15 cellular contexts compared by ENCODE assay signal in genomic region chr18:22198163-22198562, GRCh38. TPM values are rescaled to one million over a fixed set of nuclear protein-coding genes. Genes with fewer than 3 reads are reported as not detected.
"Had no signal": no experiment of that assay in that cellular context is flagged by ENCODE, and none has a peak within 500 bp of the region (broad histone marks: within the 10 kb centered on the region; RNA-seq: fewer than 3 reads in every experiment).

No MANE protein-coding gene starts in this region.

- H3K36me3 Mint-ChIP-seq: activated naive CD4-positive, alpha-beta T cell treated with anti-CD3 and anti-CD28 coated beads, Interleukin-2, amount 50 U/mL, for 24 hours; memory B cell; naive thymus-derived CD8-positive, alpha-beta T cell; stimulated activated naive B cell treated with anti-CD40 and anti-IgM and Interleukin-4, amounts not matched to agents 10 μg/mL and 1 μg/mL and 100 μg/mL, for 72 hours; T-cell; WTC11 had no signal

- H3K4me3 ChIP-seq: pancreas, suprapubic skin had no signal

- ATAC-seq: activated CD4-positive, alpha-beta T cell treated with anti-CD3 and anti-CD28 coated beads for 36 hours; foreskin keratinocyte; naive thymus-derived CD8-positive, alpha-beta T cell; pancreas; stimulated activated naive B cell treated with anti-CD40 and anti-IgM and Interleukin-4, amounts not matched to agents 10 μg/mL and 1 μg/mL and 100 μg/mL, for 72 hours; T-cell; WTC11 had no signal

- H3K9me3 ChIP-seq: pancreas, suprapubic skin had no signal

- DNase-seq: activated CD4-positive, alpha-beta T cell treated with anti-CD3 and anti-CD28 coated beads for 36 hours; activated CD4-positive, alpha-beta T cell treated with anti-CD3 and anti-CD28 coated beads, Interleukin-2, amount 50 U/mL, for 48 hours; activated gamma-delta T cell; caudate nucleus; foreskin keratinocyte; naive thymus-derived CD8-positive, alpha-beta T cell; pancreas; stimulated activated naive B cell treated with anti-CD40 and anti-IgM and Interleukin-4, amounts not matched to agents 10 μg/mL and 1 μg/mL and 100 μg/mL, for 72 hours; T-cell had no signal

- H3K4me1 ChIP-seq: foreskin keratinocyte, suprapubic skin had no signal

- FAIRE-seq: colon, pancreas had no signal

- H3K27ac ChIP-seq: foreskin keratinocyte, pancreas, suprapubic skin had no signal

- H3K27ac Mint-ChIP-seq: activated CD4-positive, alpha-beta T cell treated with anti-CD3 and anti-CD28 coated beads for 36 hours; activated naive CD4-positive, alpha-beta T cell treated with anti-CD3 and anti-CD28 coated beads, Interleukin-2, amount 50 U/mL, for 24 hours; memory B cell; naive thymus-derived CD8-positive, alpha-beta T cell; stimulated activated naive B cell treated with anti-CD40 and anti-IgM and Interleukin-4, amounts not matched to agents 10 μg/mL and 1 μg/mL and 100 μg/mL, for 72 hours; T-cell had no signal

- H3K27me3 ChIP-seq: pancreas had no signal

- H3K4me3 Mint-ChIP-seq: activated CD4-positive, alpha-beta T cell treated with anti-CD3 and anti-CD28 coated beads for 36 hours; activated naive CD4-positive, alpha-beta T cell treated with anti-CD3 and anti-CD28 coated beads, Interleukin-2, amount 50 U/mL, for 24 hours; memory B cell; naive thymus-derived CD8-positive, alpha-beta T cell; stimulated activated naive B cell treated with anti-CD40 and anti-IgM and Interleukin-4, amounts not matched to agents 10 μg/mL and 1 μg/mL and 100 μg/mL, for 72 hours; T-cell; type B pancreatic cell; WTC11 had no signal

- H3K36me3 ChIP-seq: suprapubic skin had no signal

- H3K4me1 Mint-ChIP-seq: activated CD4-positive, alpha-beta T cell treated with anti-CD3 and anti-CD28 coated beads for 36 hours; activated naive CD4-positive, alpha-beta T cell treated with anti-CD3 and anti-CD28 coated beads, Interleukin-2, amount 50 U/mL, for 24 hours; memory B cell; stimulated activated naive B cell treated with anti-CD40 and anti-IgM and Interleukin-4, amounts not matched to agents 10 μg/mL and 1 μg/mL and 100 μg/mL, for 72 hours; T-cell had no signal

- H3K9me3 Mint-ChIP-seq: activated naive CD4-positive, alpha-beta T cell treated with anti-CD3 and anti-CD28 coated beads, Interleukin-2, amount 50 U/mL, for 24 hours; memory B cell; stimulated activated naive B cell treated with anti-CD40 and anti-IgM and Interleukin-4, amounts not matched to agents 10 μg/mL and 1 μg/mL and 100 μg/mL, for 72 hours; T-cell; type B pancreatic cell; WTC11 had no signal

RNA-seq across cellular contexts. Expression of gene GATA6, which starts 28.8 kb away (rescaled TPM):
- total RNA-seq: activated CD4-positive, alpha-beta T cell treated with anti-CD3 and anti-CD28 coated beads for 36 hours had no signal
